1 cellular context compared by ENCODE assay signal in the genomic region with DNA sequence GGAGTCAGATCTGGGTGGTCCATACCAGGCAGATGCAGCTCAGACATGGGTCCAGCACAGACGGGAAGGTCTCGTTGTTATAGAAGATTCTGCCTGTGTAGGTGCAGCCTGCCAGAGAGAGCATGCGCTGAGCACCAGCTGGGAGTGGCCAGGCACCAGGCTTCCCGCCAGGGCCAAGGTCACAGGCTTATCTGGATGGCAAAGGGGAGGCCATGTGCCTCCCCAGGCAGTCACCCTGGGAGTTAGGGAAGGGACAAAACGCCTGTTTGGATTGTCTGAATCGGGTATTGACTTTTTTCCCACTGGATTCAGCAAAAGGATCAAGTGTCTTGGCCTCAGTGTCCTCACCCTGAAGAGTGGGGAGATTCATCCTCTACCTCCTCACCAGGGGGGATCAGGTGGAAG.
TF ChIP-seq lines count a peak whose summit lies in the region.

No MANE protein-coding gene starts in this region.

TF ChIP-seq in HepG2, 621 proteins besides CTCF, POLR2A, EP300 and RAD21 (continued from another document and continues in another):
- TF ChIP-seq, protein P1, sequence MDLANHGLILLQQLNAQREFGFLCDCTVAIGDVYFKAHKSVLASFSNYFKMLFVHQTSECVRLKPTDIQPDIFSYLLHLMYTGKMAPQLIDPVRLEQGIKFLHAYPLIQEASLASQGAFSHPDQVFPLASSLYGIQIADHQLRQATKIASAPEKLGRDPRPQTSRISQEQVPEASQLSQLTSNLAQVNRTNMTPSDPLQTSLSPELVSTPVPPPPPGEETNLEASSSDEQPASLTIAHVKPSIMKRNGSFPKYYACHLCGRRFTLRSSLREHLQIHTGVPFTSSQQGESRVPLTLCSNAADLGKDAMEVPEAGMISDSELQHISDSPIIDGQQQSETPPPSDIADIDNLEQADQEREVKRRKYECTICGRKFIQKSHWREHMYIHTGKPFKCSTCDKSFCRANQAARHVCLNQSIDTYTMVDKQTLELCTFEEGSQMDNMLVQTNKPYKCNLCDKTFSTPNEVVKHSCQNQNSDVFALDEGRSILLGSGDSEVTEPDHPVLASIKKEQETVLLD (CRISPR knock-in tag; IDR thresholded peaks at IDR 0.05; ENCODE audit: low read depth): no peak
- TF ChIP-seq, protein P2, sequence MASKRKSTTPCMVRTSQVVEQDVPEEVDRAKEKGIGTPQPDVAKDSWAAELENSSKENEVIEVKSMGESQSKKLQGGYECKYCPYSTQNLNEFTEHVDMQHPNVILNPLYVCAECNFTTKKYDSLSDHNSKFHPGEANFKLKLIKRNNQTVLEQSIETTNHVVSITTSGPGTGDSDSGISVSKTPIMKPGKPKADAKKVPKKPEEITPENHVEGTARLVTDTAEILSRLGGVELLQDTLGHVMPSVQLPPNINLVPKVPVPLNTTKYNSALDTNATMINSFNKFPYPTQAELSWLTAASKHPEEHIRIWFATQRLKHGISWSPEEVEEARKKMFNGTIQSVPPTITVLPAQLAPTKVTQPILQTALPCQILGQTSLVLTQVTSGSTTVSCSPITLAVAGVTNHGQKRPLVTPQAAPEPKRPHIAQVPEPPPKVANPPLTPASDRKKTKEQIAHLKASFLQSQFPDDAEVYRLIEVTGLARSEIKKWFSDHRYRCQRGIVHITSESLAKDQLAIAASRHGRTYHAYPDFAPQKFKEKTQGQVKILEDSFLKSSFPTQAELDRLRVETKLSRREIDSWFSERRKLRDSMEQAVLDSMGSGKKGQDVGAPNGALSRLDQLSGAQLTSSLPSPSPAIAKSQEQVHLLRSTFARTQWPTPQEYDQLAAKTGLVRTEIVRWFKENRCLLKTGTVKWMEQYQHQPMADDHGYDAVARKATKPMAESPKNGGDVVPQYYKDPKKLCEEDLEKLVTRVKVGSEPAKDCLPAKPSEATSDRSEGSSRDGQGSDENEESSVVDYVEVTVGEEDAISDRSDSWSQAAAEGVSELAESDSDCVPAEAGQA (IDR thresholded peaks at IDR 0.05; ENCODE audit: low read depth): 0 out of 2 replicates have a peak, but pooled peaks have one; percentile 27
- TF ChIP-seq, protein P2 (CRISPR knock-in tag; IDR thresholded peaks at IDR 0.05; ENCODE audit: borderline replicate concordance): no peak
- TF ChIP-seq ZNF12 (CRISPR knock-in tag; IDR thresholded peaks at IDR 0.05) (no peak), NR1H2 (CRISPR knock-in tag; IDR thresholded peaks at IDR 0.05; ENCODE audit: borderline replicate concordance, low read depth) (no peak), HDAC1 (CRISPR knock-in tag; IDR thresholded peaks at IDR 0.05) (peak; percentile 44; the same call in 1 of the 2 replicates), ATF5 (CRISPR knock-in tag; IDR thresholded peaks at IDR 0.05; ENCODE audit: low read depth) (no peak), DR1 (CRISPR knock-in tag; IDR thresholded peaks at IDR 0.05) (no peak), JUND (CRISPR knock-in tag; IDR thresholded peaks at IDR 0.05) (no peak), THAP8 (CRISPR knock-in tag; IDR thresholded peaks at IDR 0.05; ENCODE audit: borderline replicate concordance) (no peak), PBX2 (CRISPR knock-in tag; IDR thresholded peaks at IDR 0.05) (no peak), THYN1 (CRISPR knock-in tag; IDR thresholded peaks at IDR 0.05; ENCODE audit: borderline replicate concordance, low read depth) (no peak), ZZZ3 (CRISPR knock-in tag; IDR thresholded peaks at IDR 0.05; ENCODE audit: borderline replicate concordance) (no peak), ETS1 (CRISPR knock-in tag; IDR thresholded peaks at IDR 0.05) (no peak), MYNN (CRISPR knock-in tag; IDR thresholded peaks at IDR 0.05; ENCODE audit: low read depth) (no peak), GATAD1 (CRISPR knock-in tag; IDR thresholded peaks at IDR 0.05) (no peak), SATB2 (CRISPR knock-in tag; IDR thresholded peaks at IDR 0.05) (no peak), ARNTL (CRISPR knock-in tag; IDR thresholded peaks at IDR 0.05) (peak; percentile 63; the same call in 1 of the 2 replicates), ZNF318 (CRISPR knock-in tag; IDR thresholded peaks at IDR 0.05) (no peak), ZNF329 (CRISPR knock-in tag; IDR thresholded peaks at IDR 0.05; ENCODE audit: low read depth) (no peak), GABPA (IDR thresholded peaks at IDR 0.05; ENCODE audit: low read depth, low read length) (no peak), GABPA (CRISPR knock-in tag; IDR thresholded peaks at IDR 0.05; ENCODE audit: low read depth) (no peak), FOXJ3 (CRISPR knock-in tag; IDR thresholded peaks at IDR 0.05; ENCODE audit: borderline replicate concordance) (peak; percentile 38; the same call in 1 of the 2 replicates), E2F5 (CRISPR knock-in tag; conservative IDR thresholded peaks at IDR 0.05) (0 out of 2 replicates have a peak, but pooled peaks have one; percentile 46), RNF2 (conservative IDR thresholded peaks at IDR 0.05; ENCODE audit: low read depth) (0 out of 2 replicates have a peak, but pooled peaks have one; percentile 33)
- TF ChIP-seq, protein P3, sequence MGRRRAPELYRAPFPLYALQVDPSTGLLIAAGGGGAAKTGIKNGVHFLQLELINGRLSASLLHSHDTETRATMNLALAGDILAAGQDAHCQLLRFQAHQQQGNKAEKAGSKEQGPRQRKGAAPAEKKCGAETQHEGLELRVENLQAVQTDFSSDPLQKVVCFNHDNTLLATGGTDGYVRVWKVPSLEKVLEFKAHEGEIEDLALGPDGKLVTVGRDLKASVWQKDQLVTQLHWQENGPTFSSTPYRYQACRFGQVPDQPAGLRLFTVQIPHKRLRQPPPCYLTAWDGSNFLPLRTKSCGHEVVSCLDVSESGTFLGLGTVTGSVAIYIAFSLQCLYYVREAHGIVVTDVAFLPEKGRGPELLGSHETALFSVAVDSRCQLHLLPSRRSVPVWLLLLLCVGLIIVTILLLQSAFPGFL (CRISPR knock-in tag; IDR thresholded peaks at IDR 0.05): no peak
- TF ChIP-seq, protein P4, sequence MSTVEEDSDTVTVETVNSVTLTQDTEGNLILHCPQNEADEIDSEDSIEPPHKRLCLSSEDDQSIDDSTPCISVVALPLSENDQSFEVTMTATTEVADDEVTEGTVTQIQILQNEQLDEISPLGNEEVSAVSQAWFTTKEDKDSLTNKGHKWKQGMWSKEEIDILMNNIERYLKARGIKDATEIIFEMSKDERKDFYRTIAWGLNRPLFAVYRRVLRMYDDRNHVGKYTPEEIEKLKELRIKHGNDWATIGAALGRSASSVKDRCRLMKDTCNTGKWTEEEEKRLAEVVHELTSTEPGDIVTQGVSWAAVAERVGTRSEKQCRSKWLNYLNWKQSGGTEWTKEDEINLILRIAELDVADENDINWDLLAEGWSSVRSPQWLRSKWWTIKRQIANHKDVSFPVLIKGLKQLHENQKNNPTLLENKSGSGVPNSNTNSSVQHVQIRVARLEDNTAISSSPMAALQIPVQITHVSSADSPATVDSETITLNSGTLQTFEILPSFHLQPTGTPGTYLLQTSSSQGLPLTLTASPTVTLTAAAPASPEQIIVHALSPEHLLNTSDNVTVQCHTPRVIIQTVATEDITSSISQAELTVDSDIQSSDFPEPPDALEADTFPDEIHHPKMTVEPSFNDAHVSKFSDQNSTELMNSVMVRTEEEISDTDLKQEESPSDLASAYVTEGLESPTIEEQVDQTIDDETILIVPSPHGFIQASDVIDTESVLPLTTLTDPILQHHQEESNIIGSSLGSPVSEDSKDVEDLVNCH (CRISPR knock-in tag; IDR thresholded peaks at IDR 0.05): no peak
